Comparison of ENCODE assay signal across 2 cellular contexts in genomic region chr6:144673807-144674206, GRCh38.
TF ChIP-seq lines count a peak whose summit lies in the region.

No MANE protein-coding gene starts in this region.

TF ChIP-seq in HepG2, 621 proteins besides CTCF, POLR2A, EP300 and RAD21 (continued from another document):
- TF ChIP-seq ZNF317 (CRISPR knock-in tag; IDR thresholded peaks at IDR 0.05), result peak; percentile 99

TF ChIP-seq in GM12878, 131 proteins besides CTCF, POLR2A, EP300 and RAD21:
- no peak for TF ChIP-seq ZBTB4 (CRISPR knock-in tag; IDR thresholded peaks at IDR 0.05)
- TF ChIP-seq CHD1 (IDR thresholded peaks at IDR 0.05; ENCODE audit: low read depth, low read length), result no peak
- no peak for TF ChIP-seq NKRF (conservative IDR thresholded peaks at IDR 0.05)
- no peak for TF ChIP-seq KDM1A (IDR thresholded peaks at IDR 0.05; ENCODE audit: borderline replicate concordance)
- no peak for TF ChIP-seq IKZF1 (conservative IDR thresholded peaks at IDR 0.05)
- peak; percentile 85; the same call in 1 of the 2 replicates for TF ChIP-seq CBX5 (IDR thresholded peaks at IDR 0.05; ENCODE audit: low read depth)
- TF ChIP-seq ZNF217 (IDR thresholded peaks at IDR 0.05), result no peak
- TF ChIP-seq ESRRA (IDR thresholded peaks at IDR 0.05; ENCODE audit: low read length), result no peak
- no peak for TF ChIP-seq EZH2 (IDR thresholded peaks at IDR 0.05; ENCODE audit: borderline replicate concordance, control insufficient read depth, low read depth, low read length)
